Comparison of ENCODE assay signal across 27 cellular contexts in genomic region chr10:15658099-15658702, GRCh38.
"Had no signal": no experiment of that assay in that cellular context is flagged by ENCODE, and none has a peak within 500 bp of the region (broad histone marks: within the 10 kb centered on the region; RNA-seq: fewer than 3 reads in every experiment).

No MANE protein-coding gene starts in this region.

- ATAC-seq: activated CD4-positive, alpha-beta T cell treated with anti-CD3 and anti-CD28 coated beads for 36 hours; activated T-helper 17 cell treated with anti-CD3 and anti-CD28 coated beads, Interleukin-2, amount 50 U/mL, for 72 hours had no signal

- H3K4me3 ChIP-seq: cardiac muscle cell, Peyer's patch, SJCRH30 had no signal

- DNase-seq: activated CD4-positive, alpha-beta memory T cell treated with anti-CD3 and anti-CD28 coated beads, Interleukin-2, amount 10 ng/mL, durations not matched to agents 7 days and 5 days; activated CD4-positive, alpha-beta T cell treated with anti-CD3 and anti-CD28 coated beads for 36 hours; activated CD4-positive, alpha-beta T cell treated with anti-CD3 and anti-CD28 coated beads, Interleukin-2, amount 50 U/mL, for 1 hour; activated CD4-positive, CD25-positive, alpha-beta regulatory T cell; activated gamma-delta T cell; activated naive CD4-positive, alpha-beta T cell treated with anti-CD3 and anti-CD28 coated beads for 36 hours; activated T-cell treated with anti-CD3 and anti-CD28 coated beads for 4 hours; activated T-cell treated with anti-CD3 and anti-CD28 coated beads, Interleukin-2, amount 50 U/mL, for 48 hours; brain microvascular endothelial cell; IMR-90; KG1; NCI-H1048; NCI-H146; NCI-H187 treated with DMSO at 0.1 percent for 48 hours; NCI-H2171; NCI-H226; NCI-H526; NCI-H82; Peyer's patch; Right ventricle myocardium superior; SJCRH30; SK-N-SH; T-helper 1 cell had no signal

- H3K9me3 ChIP-seq: Peyer's patch, SJCRH30, SK-N-SH had no signal

- H3K9ac ChIP-seq: SK-N-SH had no signal

- H3K27me3 ChIP-seq: brain microvascular endothelial cell, cardiac muscle cell, Peyer's patch, SJCRH30 had no signal

- H3K4me1 ChIP-seq: Peyer's patch, SJCRH30 had no signal

- H3K27ac ChIP-seq: brain microvascular endothelial cell, cardiac muscle cell, Peyer's patch, RWPE1, SJCRH30, VCaP had no signal

- H3K36me3 ChIP-seq: brain microvascular endothelial cell, cardiac muscle cell, Peyer's patch, SJCRH30 had no signal

- H3K4me2 ChIP-seq: SK-N-SH had no signal
